ENCODE assay signal across 25 cellular contexts in genomic region chr4:10273030-10273429, GRCh38.
A peak's percentile ranks its signal among the peaks of the same experiment; 100 is the strongest.
DNase-seq lines count a peak whose midpoint lies in the region; ATAC-seq and TF ChIP-seq lines count a peak whose summit lies in the region.
"Had no signal": no experiment of that assay in that cellular context is flagged by ENCODE, and none has a peak within 500 bp of the region (broad histone marks: within the 10 kb centered on the region; RNA-seq: fewer than 3 reads in every experiment).

No MANE protein-coding gene starts in this region.

- no peak overlapping the region for H3K27ac Mint-ChIP-seq in activated naive CD8-positive, alpha-beta T cell treated with anti-CD3 and anti-CD28 coated beads, Interleukin-2, amount 50 U/mL, for 24 hours
- no peak overlapping the region for H3K27ac Mint-ChIP-seq in activated naive CD8-positive, alpha-beta T cell treated with anti-CD3 and anti-CD28 coated beads for 36 hours
- H3K27ac Mint-ChIP-seq: activated CD4-positive, alpha-beta T cell treated with anti-CD3 and anti-CD28 coated beads, Interleukin-2, amount 10 ng/mL, durations not matched to agents 24 days and 14 days; activated CD8-positive, alpha-beta memory T cell treated with anti-CD3 and anti-CD28 coated beads, Interleukin-2, amount 10 ng/mL, durations not matched to agents 7 days and 5 days; activated naive CD4-positive, alpha-beta T cell treated with anti-CD3 and anti-CD28 coated beads, Interleukin-2, amount 10 ng/mL, durations not matched to agents 7 days and 5 days; effector memory CD8-positive, alpha-beta T cell; naive B cell; stimulated activated naive CD8-positive, alpha-beta T cell treated with anti-CD3 and anti-CD28 coated beads, Interleukin-15, Interleukin-2, amounts not matched to agents 100 ng/mL and 50 ng/mL, for 24 hours had no signal

- no peak overlapping the region for H3K4me3 ChIP-seq in fibroblast of pulmonary artery (replicated peaks; ENCODE audit: low read depth, low read length)
- H3K4me3 ChIP-seq: coronary artery, K562, left lung, thyroid gland had no signal

- H3K27me3 Mint-ChIP-seq in activated naive CD8-positive, alpha-beta T cell treated with anti-CD3 and anti-CD28 coated beads, Interleukin-2, amount 50 U/mL, for 24 hours = no peaks in the 10 kb centered on the region
- no peaks in the 10 kb centered on the region for H3K27me3 Mint-ChIP-seq in activated naive CD8-positive, alpha-beta T cell treated with anti-CD3 and anti-CD28 coated beads for 36 hours
- H3K27me3 Mint-ChIP-seq: activated CD8-positive, alpha-beta memory T cell treated with anti-CD3 and anti-CD28 coated beads, Interleukin-2, amount 10 ng/mL, durations not matched to agents 7 days and 5 days had no signal

- DNase-seq in activated naive CD8-positive, alpha-beta T cell treated with anti-CD3 and anti-CD28 coated beads, Interleukin-2, amount 50 U/mL, for 24 hours = no peak
- no peak for DNase-seq in activated naive CD8-positive, alpha-beta T cell treated with anti-CD3 and anti-CD28 coated beads for 36 hours
- DNase-seq in M059J (ENCODE audit: low read depth) (peak; percentile 54), fibroblast of pulmonary artery (ENCODE audit: low read depth) (peak; percentile 80), NCI-H2029 (lab: John Stamatoyannopoulos, UW) (no peak), left ventricle myocardium superior (no peak), posterior vena cava (ENCODE audit: low spot score) (no peak)
- DNase-seq in stimulated activated CD4-positive, alpha-beta T cell treated with anti-CD3 and anti-CD28 coated beads, Interleukin-2, amount 100 ng/mL, for 24 hours = no peak
- DNase-seq: activated CD4-positive, alpha-beta T cell treated with anti-CD3 and anti-CD28 coated beads, Interleukin-2, amount 10 ng/mL, durations not matched to agents 24 days and 14 days; activated CD8-positive, alpha-beta memory T cell treated with anti-CD3 and anti-CD28 coated beads, Interleukin-2, amount 10 ng/mL, durations not matched to agents 7 days and 5 days; activated naive CD4-positive, alpha-beta T cell treated with anti-CD3 and anti-CD28 coated beads, Interleukin-2, amount 10 ng/mL, durations not matched to agents 7 days and 5 days; anterior cingulate cortex; Calu3; effector memory CD8-positive, alpha-beta T cell; left lung; naive B cell; NCI-H1417 treated with DMSO at 0.1 percent for 48 hours; NCI-H2107; NCI-H446 treated with DMSO at 0.1 percent for 48 hours; T-helper 2 cell; thyroid gland had no signal

- H3K9me3 Mint-ChIP-seq in activated naive CD8-positive, alpha-beta T cell treated with anti-CD3 and anti-CD28 coated beads, Interleukin-2, amount 50 U/mL, for 24 hours = no peaks in the 10 kb centered on the region
- no peaks in the 10 kb centered on the region for H3K9me3 Mint-ChIP-seq in activated naive CD8-positive, alpha-beta T cell treated with anti-CD3 and anti-CD28 coated beads for 36 hours
- H3K9me3 Mint-ChIP-seq: activated CD4-positive, alpha-beta T cell treated with anti-CD3 and anti-CD28 coated beads, Interleukin-2, amount 10 ng/mL, durations not matched to agents 24 days and 14 days; activated naive CD4-positive, alpha-beta T cell treated with anti-CD3 and anti-CD28 coated beads, Interleukin-2, amount 10 ng/mL, durations not matched to agents 7 days and 5 days; effector memory CD8-positive, alpha-beta T cell; naive B cell; stimulated activated naive CD8-positive, alpha-beta T cell treated with anti-CD3 and anti-CD28 coated beads, Interleukin-15, Interleukin-2, amounts not matched to agents 100 ng/mL and 50 ng/mL, for 24 hours had no signal

- H3K4me3 Mint-ChIP-seq in activated naive CD8-positive, alpha-beta T cell treated with anti-CD3 and anti-CD28 coated beads, Interleukin-2, amount 50 U/mL, for 24 hours = no peak overlapping the region
- H3K4me3 Mint-ChIP-seq in activated naive CD8-positive, alpha-beta T cell treated with anti-CD3 and anti-CD28 coated beads for 36 hours = no peak overlapping the region
- H3K4me3 Mint-ChIP-seq: activated CD4-positive, alpha-beta T cell treated with anti-CD3 and anti-CD28 coated beads, Interleukin-2, amount 10 ng/mL, durations not matched to agents 24 days and 14 days; activated CD8-positive, alpha-beta memory T cell treated with anti-CD3 and anti-CD28 coated beads, Interleukin-2, amount 10 ng/mL, durations not matched to agents 7 days and 5 days; activated naive CD4-positive, alpha-beta T cell treated with anti-CD3 and anti-CD28 coated beads, Interleukin-2, amount 10 ng/mL, durations not matched to agents 7 days and 5 days; effector memory CD8-positive, alpha-beta T cell; naive B cell; stimulated activated naive CD8-positive, alpha-beta T cell treated with anti-CD3 and anti-CD28 coated beads, Interleukin-15, Interleukin-2, amounts not matched to agents 100 ng/mL and 50 ng/mL, for 24 hours had no signal

- intact Hi-C loops in left ventricle myocardium superior (cut with micrococcal nuclease) (no loop called here), posterior vena cava (cut with DNase I) (loop anchor here in 1 of 2 donors (5.0 kb wide), 1 partner anchor 1709 kb away; no protein-coding TSS in a partner anchor)

- peak; percentile 81 for ATAC-seq in activated naive CD8-positive, alpha-beta T cell treated with anti-CD3 and anti-CD28 coated beads, Interleukin-2, amount 50 U/mL, for 24 hours
- no peak for ATAC-seq in left ventricle myocardium superior
- ATAC-seq: activated CD8-positive, alpha-beta memory T cell treated with anti-CD3 and anti-CD28 coated beads, Interleukin-2, amount 10 ng/mL, durations not matched to agents 7 days and 5 days; effector memory CD8-positive, alpha-beta T cell; left lung; SK-N-SH treated with all-trans-retinoic acid at 6 μM for 48 hours had no signal

- no peak for TF ChIP-seq CTCF in fibroblast of pulmonary artery (IDR thresholded peaks at IDR 0.05; ENCODE audit: low read length, missing control alignments)

- H3K36me3 Mint-ChIP-seq in activated naive CD8-positive, alpha-beta T cell treated with anti-CD3 and anti-CD28 coated beads, Interleukin-2, amount 50 U/mL, for 24 hours (ENCODE audit: low read depth) = no peaks in the 10 kb centered on the region
- H3K36me3 Mint-ChIP-seq in activated naive CD8-positive, alpha-beta T cell treated with anti-CD3 and anti-CD28 coated beads for 36 hours = no peaks in the 10 kb centered on the region
- H3K36me3 Mint-ChIP-seq: activated CD8-positive, alpha-beta memory T cell treated with anti-CD3 and anti-CD28 coated beads, Interleukin-2, amount 10 ng/mL, durations not matched to agents 7 days and 5 days; activated naive CD4-positive, alpha-beta T cell treated with anti-CD3 and anti-CD28 coated beads, Interleukin-2, amount 10 ng/mL, durations not matched to agents 7 days and 5 days; naive B cell had no signal

- H3K4me1 Mint-ChIP-seq in activated naive CD8-positive, alpha-beta T cell treated with anti-CD3 and anti-CD28 coated beads, Interleukin-2, amount 50 U/mL, for 24 hours = peaks cover 6% of the 10 kb centered on the region
- peaks cover 12% of the 10 kb centered on the region for H3K4me1 Mint-ChIP-seq in activated naive CD8-positive, alpha-beta T cell treated with anti-CD3 and anti-CD28 coated beads for 36 hours
- H3K4me1 Mint-ChIP-seq: activated CD4-positive, alpha-beta T cell treated with anti-CD3 and anti-CD28 coated beads, Interleukin-2, amount 10 ng/mL, durations not matched to agents 24 days and 14 days; activated CD8-positive, alpha-beta memory T cell treated with anti-CD3 and anti-CD28 coated beads, Interleukin-2, amount 10 ng/mL, durations not matched to agents 7 days and 5 days; activated naive CD4-positive, alpha-beta T cell treated with anti-CD3 and anti-CD28 coated beads, Interleukin-2, amount 10 ng/mL, durations not matched to agents 7 days and 5 days; naive B cell had no signal

Comparison
In these comparisons a context has a peak if more than half of its experiments do, and no peak if none do; other contexts are left out.
1. DNase-seq: peak in M059J (single experiment) and fibroblast of pulmonary artery (single experiment); none in activated naive CD8-positive, alpha-beta T cell treated with anti-CD3 and anti-CD28 coated beads, Interleukin-2, amount 50 U/mL, for 24 hours (single experiment), activated naive CD8-positive, alpha-beta T cell treated with anti-CD3 and anti-CD28 coated beads for 36 hours (single experiment), NCI-H2029 (single experiment), left ventricle myocardium superior (single experiment), posterior vena cava (single experiment) and stimulated activated CD4-positive, alpha-beta T cell treated with anti-CD3 and anti-CD28 coated beads, Interleukin-2, amount 100 ng/mL, for 24 hours (0 of 2).